ENCODE assay signal across 1 cellular context in genomic region chr16:57485916-57486857, GRCh38.
TF ChIP-seq lines count a peak whose summit lies in the region.

DOK4 (minus strand) TSS chr16:57486493; CDS start chr16:57479507, 6,986 bp downstream.

TF ChIP-seq in IMR-90, 13 proteins besides CTCF, POLR2A, EP300 and RAD21:
- TF ChIP-seq CHD1 (IDR thresholded peaks at IDR 0.05; ENCODE audit: low read depth, low read length) (no peak), MAZ (IDR thresholded peaks at IDR 0.05; ENCODE audit: borderline replicate concordance, low read depth, low read length) (peak; percentile 92; the same call in 1 of the 2 replicates)
